8 cellular contexts compared by ENCODE assay signal in the genomic region with DNA sequence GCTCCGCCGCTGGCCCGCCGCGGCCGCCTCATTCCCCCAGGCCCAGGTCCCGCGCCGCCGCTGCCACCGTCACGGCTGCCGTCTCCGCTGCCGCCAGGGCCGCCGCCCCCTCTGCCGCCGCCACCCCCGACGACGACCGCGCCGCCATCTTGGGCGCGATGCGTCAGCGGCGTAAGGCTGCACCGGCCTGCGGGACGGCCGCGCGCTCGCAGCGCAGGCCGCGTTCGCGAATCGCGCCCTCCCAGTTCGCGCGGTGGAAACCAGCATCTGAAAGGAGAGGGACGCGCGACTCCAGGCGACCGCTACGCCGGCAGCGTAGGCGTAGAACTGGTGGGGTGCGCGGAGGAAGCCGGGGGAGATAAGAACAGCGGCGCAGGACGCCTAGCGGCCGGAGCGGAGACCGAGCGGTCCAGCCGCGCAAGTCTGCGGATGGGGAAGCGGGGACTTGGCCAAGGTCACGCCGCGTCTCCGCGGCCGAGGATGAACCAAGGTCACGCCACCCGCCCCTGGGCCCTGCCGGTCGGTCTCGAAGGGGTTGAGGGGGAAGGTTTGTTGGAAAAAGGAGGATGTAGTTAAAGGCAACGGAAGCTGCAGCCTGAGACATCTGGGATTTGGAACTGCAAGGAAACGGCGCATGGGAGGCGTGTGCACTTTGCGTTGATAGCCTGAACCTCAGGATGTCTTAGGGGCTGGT. TPM values are rescaled to one million over a fixed set of nuclear protein-coding genes. Genes with fewer than 3 reads are reported as not detected.
DNase-seq lines count a peak whose midpoint lies in the region; ATAC-seq and TF ChIP-seq lines count a peak whose summit lies in the region.

Gene NUDT3, minus strand, starts transcription at position 173 of the 694 bp plus-strand sequence. CDS start 307 bp downstream, outside the sequence.

- WGBS in testis, 2 donors, result 0% methylated on average over 31 to 64 of the region's 87 CpGs

- peak; percentile 68 for TF ChIP-seq POLR2A in NB4 (IDR thresholded peaks at IDR 0.05; ENCODE audit: extremely low read depth, insufficient read length)
- TF ChIP-seq POLR2A in testis (IDR thresholded peaks at IDR 0.05), result no peak

- peak within 1 kb of the TSS; percentile 97 for H3K9ac ChIP-seq in SK-N-MC (ENCODE audit: insufficient read length)

- H3K27ac ChIP-seq in SK-N-MC, result peak within 1 kb of the TSS; percentile 93
- peak within 1 kb of the TSS; percentile 95 to 96 for H3K27ac ChIP-seq in testis

- peak; percentile 69 for TF ChIP-seq CTCF in NB4 (IDR thresholded peaks at IDR 0.05; ENCODE audit: low read depth, low read length)
- peak in 2 of 3 donors; percentile 26 to 85 for TF ChIP-seq CTCF in omental fat pad (IDR thresholded peaks at IDR 0.05)
- TF ChIP-seq CTCF in testis (IDR thresholded peaks at IDR 0.05), result peak; percentile 59 to 83 (median 80)

- ATAC-seq in HG02571 (IDR thresholded peaks at IDR 0.05; ENCODE audit: unreplicated experiment) (peak; percentile 78), omental fat pad (ENCODE audit: low FRiP score) (peak; percentile 96)

- intact Hi-C loops in testis (cut with DNase I; ENCODE audit: low total_unique reads), result no loop called here

- peak within 1 kb of the TSS; percentile 86 for H3K4me3 ChIP-seq in GM08714 (ENCODE audit: low read length)
- H3K4me3 ChIP-seq in NB4 (ENCODE audit: low read depth, low read length), result peak within 1 kb of the TSS; percentile 95
- peak within 1 kb of the TSS; percentile 86 for H3K4me3 ChIP-seq in SK-N-MC
- H3K4me3 ChIP-seq in testis, result peak within 1 kb of the TSS; percentile 87 to 96

- H3K27me3 ChIP-seq in testis, result no peaks in the 10 kb centered on the region

- peaks cover 16% of the 10 kb centered on the region for H3K4me1 ChIP-seq in testis

- no peaks in the 10 kb centered on the region; the same call in 1 of the 2 replicates for H3K9me3 ChIP-seq in SK-N-MC (ENCODE audit: low read depth, low read length)
- no peaks in the 10 kb centered on the region for H3K9me3 ChIP-seq in testis

- DNase-seq in NB4 (ENCODE audit: low read depth) (peak; percentile 96), SK-N-MC (ENCODE audit: low read depth, low spot score) (peak; percentile 74), glomerular endothelial cell (ENCODE audit: extremely low read depth, low read depth, low spot score) (no peak), omental fat pad (ENCODE audit: low spot score) (peak; percentile 58), testis (peak; percentile 95)
- peak; percentile 91 for DNase-seq in activated naive CD4-positive, alpha-beta T cell treated with anti-CD3 and anti-CD28 coated beads, Interleukin-2, amount 50 U/mL, for 16 hours

- H3K36me3 ChIP-seq in SK-N-MC (ENCODE audit: insufficient read depth, low read length) (0 out of 2 replicates have a peak, but pooled peaks cover 3% of the 10 kb centered on the region), testis (ENCODE audit: low read depth, missing control alignments) (no peaks in the 10 kb centered on the region)

RNA-seq across cellular contexts. Expression of gene NUDT3, which starts in this region (rescaled TPM):
- 31.2 and 33.5 TPM in 2 replicates for total RNA-seq in glomerular endothelial cell
- total RNA-seq in omental fat pad, result 10 to 100 TPM; 21.3 to 46.0 (median 28.5) TPM
- total RNA-seq in testis, result 10 to 100 TPM; 24.0 to 28.3 TPM
- 18.7 TPM for polyA plus RNA-seq in testis (ENCODE audit: insufficient read depth, low read depth, low replicate concordance)
